In the genomic region with DNA sequence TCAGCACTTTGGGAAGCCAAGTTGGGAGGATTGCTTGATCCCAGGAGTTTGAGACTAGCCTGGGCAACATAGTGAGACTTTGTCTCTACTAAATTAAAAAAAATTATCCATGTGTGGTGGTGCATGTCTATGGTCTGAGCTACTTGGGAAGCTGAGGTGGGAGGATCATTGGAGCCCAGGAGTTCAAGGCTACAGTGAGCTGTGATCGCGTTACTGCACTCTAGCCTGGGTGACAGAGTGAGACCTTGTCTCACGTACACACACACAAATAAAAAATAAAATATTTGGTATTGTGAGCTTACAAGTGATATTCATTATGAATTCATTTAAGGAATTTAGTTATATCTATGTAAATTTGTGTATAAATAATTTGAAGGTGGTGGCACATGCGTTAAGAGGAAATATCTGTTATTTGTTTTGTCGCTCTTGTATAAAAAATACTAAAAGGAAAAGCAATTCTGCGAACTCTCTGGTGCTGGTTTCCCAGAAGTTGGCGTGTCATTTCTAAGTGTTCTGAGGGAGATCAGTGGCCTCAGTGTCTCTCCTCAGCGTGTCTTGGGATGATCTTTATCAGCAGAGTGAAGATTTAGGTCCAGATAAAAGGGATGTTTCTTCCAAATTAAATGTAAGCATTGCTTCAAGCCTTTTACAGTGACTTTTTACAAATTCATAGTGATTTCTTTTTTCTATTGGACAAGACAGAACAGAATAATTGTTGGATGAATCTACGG, we compare ENCODE assay signal across 12 cellular contexts.
DNase-seq lines count a peak whose midpoint lies in the region; ATAC-seq and TF ChIP-seq lines count a peak whose summit lies in the region.
"Had no signal": no experiment of that assay in that cellular context is flagged by ENCODE, and none has a peak within 500 bp of the region (broad histone marks: within the 10 kb centered on the region; RNA-seq: fewer than 3 reads in every experiment).

No MANE protein-coding gene starts in this region.

- H3K27ac ChIP-seq in breast epithelium (peak overlapping the region; percentile 36 to 59), mammary epithelial cell (ENCODE audit: insufficient read depth, low read depth, low read length) (no peak overlapping the region), KOPT-K1 (ENCODE audit: low read depth, low read length, poor library complexity, severe bottlenecking) (peak overlapping the region; percentile 34), smooth muscle cell (ENCODE audit: low read depth) (peak overlapping the region; percentile 80), GM23338 (ENCODE audit: low read depth) (no peak overlapping the region)
- H3K27ac ChIP-seq in CD8-positive, alpha-beta memory T cell (ENCODE audit: low read depth, low read length): no peak overlapping the region
- H3K27ac ChIP-seq: BLaER1 treated with 17β-estradiol and CSF1 and Interleukin-3, amounts not matched to agents 10 nM and 100 nM; RWPE1 had no signal

- no peaks in the 10 kb centered on the region for H3K9me2 ChIP-seq in GM23338 (ENCODE audit: insufficient read depth)

- intact Hi-C loops in breast epithelium (cut with DNase I; ENCODE audit: low total_unique reads): loop anchor here (10.0 kb wide), 1 partner anchor 393 kb away; the partner anchor contains the start of gene IRX3
- intact Hi-C loops in mammary epithelial cell (cut with micrococcal nuclease): loop anchor here (1.0 to 5.0 kb wide), 5 partner anchors 118 to 1043 kb away; no protein-coding TSS in a partner anchor
- intact Hi-C loops in activated T-helper 1 cell treated with anti-CD3 and anti-CD28 coated beads, Interleukin-12 subunit alpha, Interleukin-12 subunit beta, Interleukin-2, Interleukin-4 antibody, amounts not matched to agents 30 ng/mL and 10 ng/mL and 1 ng/mL, durations not matched to agents 14 hours and 24 hours and 36 hours (cut with micrococcal nuclease): loop anchor here (1.0 to 10.0 kb wide), 7 partner anchors 21 to 1366 kb away; no protein-coding TSS in a partner anchor

- H3F3A ChIP-seq in smooth muscle cell (ENCODE audit: low read depth): peaks cover 27% of the 10 kb centered on the region
- no peaks in the 10 kb centered on the region for H3F3A ChIP-seq in GM23338 (replicated peaks; ENCODE audit: low read depth)

- BruUV-seq in mammary epithelial cell (replicated peaks; lab: Mats Ljungman, UMichigan): no TSS peak

- H3K4me3 ChIP-seq in breast epithelium (no peak overlapping the region), mammary epithelial cell (replicated peaks in 1 of 3; ENCODE audit: insufficient read depth in 1 of 3, low read depth in 2 of 3, low read length in 3 of 3) (no peak overlapping the region), smooth muscle cell (no peak overlapping the region), GM23338 (no peak overlapping the region)
- no peak overlapping the region for H3K4me3 ChIP-seq in CD8-positive, alpha-beta memory T cell (ENCODE audit: low read length)
- H3K4me3 ChIP-seq: BLaER1 treated with 17β-estradiol and CSF1 and Interleukin-3, amounts not matched to agents 10 nM and 100 nM had no signal

- H3K27me3 Mint-ChIP-seq in activated T-helper 1 cell treated with anti-CD3 and anti-CD28 coated beads, Interleukin-12 subunit alpha, Interleukin-12 subunit beta, Interleukin-2, Interleukin-4 antibody, amounts not matched to agents 30 ng/mL and 10 ng/mL and 1 ng/mL, durations not matched to agents 14 hours and 24 hours and 36 hours (ENCODE audit: insufficient read depth): no peaks in the 10 kb centered on the region
- H3K27me3 Mint-ChIP-seq in CD8-positive, alpha-beta memory T cell: no peaks in the 10 kb centered on the region
- peaks cover 4% of the 10 kb centered on the region for H3K27me3 Mint-ChIP-seq in GM23338 (ENCODE audit: insufficient read depth, low read depth, poor library complexity)

- in situ Hi-C loops in mammary epithelial cell (cut with MboI; ENCODE audit: low sequenced_read_pairs in 2 of 2): loop anchor here in 1 of 2 donors (25.0 kb wide), 1 partner anchor 1046 kb away; the partner anchor contains the start of gene IRX5

- no peak overlapping the region for H3K4me3 Mint-ChIP-seq in activated T-helper 1 cell treated with anti-CD3 and anti-CD28 coated beads, Interleukin-12 subunit alpha, Interleukin-12 subunit beta, Interleukin-2, Interleukin-4 antibody, amounts not matched to agents 30 ng/mL and 10 ng/mL and 1 ng/mL, durations not matched to agents 14 hours and 24 hours and 36 hours
- peak overlapping the region in 1 of 7 donors; percentile 34 for H3K4me3 Mint-ChIP-seq in CD8-positive, alpha-beta memory T cell
- H3K4me3 Mint-ChIP-seq in GM23338: no peak overlapping the region

- ATAC-seq in GM23338: no peak

- CTCF ChIA-PET in mammary epithelial cell (lab: Charles Lee; ENCODE audit: low non-redundant PET): interaction anchor here (0.6 to 1.6 kb wide), 4 partner anchors 105 to 119 kb away, joined by 4 to 18 read pairs (median 5); no protein-coding TSS in a partner anchor
- CTCF ChIA-PET in CD8-positive, alpha-beta memory T cell (lab: Charles Lee): no interaction called here

- TF ChIP-seq CTCF in breast epithelium (IDR thresholded peaks at IDR 0.05): no peak
- no peak for TF ChIP-seq CTCF in mammary epithelial cell (conservative IDR thresholded peaks at IDR 0.05 in 1 of 2, IDR thresholded peaks at IDR 0.05 in 1 of 2; ENCODE audit: extremely low read depth in 1 of 2, insufficient read depth in 1 of 2, low read depth in 1 of 2, low read length in 2 of 2)
- no peak for TF ChIP-seq CTCF in smooth muscle cell (IDR thresholded peaks at IDR 0.05; ENCODE audit: borderline replicate concordance, insufficient read depth, poor library complexity, severe bottlenecking)
- TF ChIP-seq CTCF in GM23338 (conservative IDR thresholded peaks at IDR 0.05; ENCODE audit: low read depth in 2 of 2): no peak

- H3K4me1 ChIP-seq in breast epithelium (peaks cover 0 to 6% of the 10 kb centered on the region in 2 donors), mammary epithelial cell (ENCODE audit: insufficient read depth, low read length) (peaks cover 26% of the 10 kb centered on the region), smooth muscle cell (ENCODE audit: low read depth) (peaks cover 39% of the 10 kb centered on the region), GM23338 (ENCODE audit: insufficient read depth) (peaks cover 7% of the 10 kb centered on the region)
- no peaks in the 10 kb centered on the region for H3K4me1 ChIP-seq in CD8-positive, alpha-beta memory T cell (ENCODE audit: insufficient read depth, low read length)

- H3K9me3 ChIP-seq in breast epithelium: no peaks in the 10 kb centered on the region
- no peaks in the 10 kb centered on the region for H3K9me3 ChIP-seq in mammary epithelial cell (replicated peaks; ENCODE audit: insufficient read depth, low read length)
- no peaks in the 10 kb centered on the region for H3K9me3 ChIP-seq in KOPT-K1 (ENCODE audit: insufficient read depth, low read length, poor library complexity, severe bottlenecking)
- no peaks in the 10 kb centered on the region for H3K9me3 ChIP-seq in smooth muscle cell (replicated peaks; ENCODE audit: low read depth)
- H3K9me3 ChIP-seq in CD8-positive, alpha-beta memory T cell (ENCODE audit: low read length): no peaks in the 10 kb centered on the region
- H3K9me3 ChIP-seq: BLaER1 treated with 17β-estradiol and CSF1 and Interleukin-3, amounts not matched to agents 10 nM and 100 nM had no signal

- dilution Hi-C loops in mammary epithelial cell (cut with HindIII; ENCODE audit: low sequenced_read_pairs): no loop called here

- H3K27ac Mint-ChIP-seq in activated T-helper 1 cell treated with anti-CD3 and anti-CD28 coated beads, Interleukin-12 subunit alpha, Interleukin-12 subunit beta, Interleukin-2, Interleukin-4 antibody, amounts not matched to agents 30 ng/mL and 10 ng/mL and 1 ng/mL, durations not matched to agents 14 hours and 24 hours and 36 hours: peak overlapping the region; percentile 11
- H3K27ac Mint-ChIP-seq in CD8-positive, alpha-beta memory T cell: peak overlapping the region in 1 of 8 donors; percentile 23
- H3K27ac Mint-ChIP-seq in GM23338: no peak overlapping the region

- H3K4me2 ChIP-seq in mammary epithelial cell (ENCODE audit: insufficient read depth, low read depth, low read length) (no peak overlapping the region), smooth muscle cell (peak overlapping the region; percentile 70), GM23338 (no peak overlapping the region)

- no peaks in the 10 kb centered on the region for H3K27me3 ChIP-seq in breast epithelium
- no peaks in the 10 kb centered on the region for H3K27me3 ChIP-seq in mammary epithelial cell (ENCODE audit: insufficient read depth, low read length)
- no peaks in the 10 kb centered on the region for H3K27me3 ChIP-seq in smooth muscle cell (ENCODE audit: low read depth)
- no peaks in the 10 kb centered on the region for H3K27me3 ChIP-seq in CD8-positive, alpha-beta memory T cell (ENCODE audit: insufficient read depth, low read length, poor library complexity, severe bottlenecking)
- H3K27me3 ChIP-seq in GM23338 (ENCODE audit: insufficient read depth): no peaks in the 10 kb centered on the region
- H3K27me3 ChIP-seq: BLaER1 treated with 17β-estradiol and CSF1 and Interleukin-3, amounts not matched to agents 10 nM and 100 nM had no signal

- no peak for TF ChIP-seq POLR2A in breast epithelium (IDR thresholded peaks at IDR 0.05)

- no peaks in the 10 kb centered on the region for H3K79me2 ChIP-seq in mammary epithelial cell (ENCODE audit: insufficient read depth, low read length)
- H3K79me2 ChIP-seq in smooth muscle cell (ENCODE audit: low read depth): no peaks in the 10 kb centered on the region
- H3K79me2 ChIP-seq in GM23338 (replicated peaks; ENCODE audit: insufficient read depth): no peaks in the 10 kb centered on the region

- H3K9ac ChIP-seq in mammary epithelial cell (ENCODE audit: insufficient read depth, low read length) (no peak overlapping the region), smooth muscle cell (ENCODE audit: low read depth) (no peak overlapping the region)
- H3K9ac ChIP-seq: BLaER1 treated with 17β-estradiol and CSF1 and Interleukin-3, amounts not matched to agents 10 nM and 100 nM had no signal

- H3K36me3 Mint-ChIP-seq in activated T-helper 1 cell treated with anti-CD3 and anti-CD28 coated beads, Interleukin-12 subunit alpha, Interleukin-12 subunit beta, Interleukin-2, Interleukin-4 antibody, amounts not matched to agents 30 ng/mL and 10 ng/mL and 1 ng/mL, durations not matched to agents 14 hours and 24 hours and 36 hours (ENCODE audit: low read depth): peaks cover 7% of the 10 kb centered on the region
- peaks cover 13 to 29% (median 18%) of the 10 kb centered on the region in 3 donors for H3K36me3 Mint-ChIP-seq in CD8-positive, alpha-beta memory T cell
- peaks cover 2% of the 10 kb centered on the region; the same call in 2 of the 3 replicates for H3K36me3 Mint-ChIP-seq in GM23338 (ENCODE audit: low read depth)

- WGBS in mammary epithelial cell (ENCODE audit: low coverage, missing lambda C conversion rate): 61% methylated on average over 9 of the region's 9 CpGs
- 74% methylated on average over 9 of the region's 9 CpGs for WGBS in smooth muscle cell (ENCODE audit: low lambda C conversion rate)

- no peaks in the 10 kb centered on the region for H4K20me1 ChIP-seq in mammary epithelial cell (ENCODE audit: insufficient read depth, low read length)
- H4K20me1 ChIP-seq in smooth muscle cell (ENCODE audit: low read depth): no peaks in the 10 kb centered on the region
- no peaks in the 10 kb centered on the region for H4K20me1 ChIP-seq in GM23338 (replicated peaks; ENCODE audit: insufficient read depth)
- H4K20me1 ChIP-seq: BLaER1 treated with 17β-estradiol and CSF1 and Interleukin-3, amounts not matched to agents 10 nM and 100 nM had no signal

- H3K4me1 Mint-ChIP-seq in activated T-helper 1 cell treated with anti-CD3 and anti-CD28 coated beads, Interleukin-12 subunit alpha, Interleukin-12 subunit beta, Interleukin-2, Interleukin-4 antibody, amounts not matched to agents 30 ng/mL and 10 ng/mL and 1 ng/mL, durations not matched to agents 14 hours and 24 hours and 36 hours (ENCODE audit: low read depth): peaks cover 38% of the 10 kb centered on the region
- H3K4me1 Mint-ChIP-seq in CD8-positive, alpha-beta memory T cell: peaks cover 2 to 11% (median 4%) of the 10 kb centered on the region in 3 donors
- H3K4me1 Mint-ChIP-seq in GM23338: peaks cover 19% of the 10 kb centered on the region

- POLR2A ChIA-PET in CD8-positive, alpha-beta memory T cell (lab: Charles Lee): no interaction called here

- H3K9me3 Mint-ChIP-seq in activated T-helper 1 cell treated with anti-CD3 and anti-CD28 coated beads, Interleukin-12 subunit alpha, Interleukin-12 subunit beta, Interleukin-2, Interleukin-4 antibody, amounts not matched to agents 30 ng/mL and 10 ng/mL and 1 ng/mL, durations not matched to agents 14 hours and 24 hours and 36 hours: no peaks in the 10 kb centered on the region
- no peaks in the 10 kb centered on the region for H3K9me3 Mint-ChIP-seq in CD8-positive, alpha-beta memory T cell
- no peaks in the 10 kb centered on the region for H3K9me3 Mint-ChIP-seq in GM23338

- H3K36me3 ChIP-seq in breast epithelium (no peaks in the 10 kb centered on the region), mammary epithelial cell (ENCODE audit: insufficient read depth, low read length) (no peaks in the 10 kb centered on the region), KOPT-K1 (ENCODE audit: insufficient read depth, low read length) (no peaks in the 10 kb centered on the region), smooth muscle cell (ENCODE audit: low read depth) (peaks cover 4% of the 10 kb centered on the region), GM23338 (ENCODE audit: insufficient read depth) (no peaks in the 10 kb centered on the region)
- H3K36me3 ChIP-seq in CD8-positive, alpha-beta memory T cell (ENCODE audit: insufficient read depth, low read length): peaks cover 5% of the 10 kb centered on the region

- DNase-seq in breast epithelium (ENCODE audit: low spot score in 2 of 2) (no peak), mammary epithelial cell (no peak), smooth muscle cell (lab: John Stamatoyannopoulos, UW; ENCODE audit: unreplicated experiment) (no peak), GM23338 (ENCODE audit: low spot score) (no peak), NCI-H146 (lab: John Stamatoyannopoulos, UW) (no peak)
- no peak for DNase-seq in activated T-helper 1 cell treated with anti-CD3 and anti-CD28 coated beads, Interleukin-12 subunit alpha, Interleukin-12 subunit beta, Interleukin-2, Interleukin-4 antibody, amounts not matched to agents 30 ng/mL and 10 ng/mL and 1 ng/mL, durations not matched to agents 14 hours and 24 hours and 36 hours (ENCODE audit: low spot score)
- DNase-seq in CD8-positive, alpha-beta memory T cell: no peak
- DNase-seq: NCI-H1436 treated with DMSO at 0.1 percent for 48 hours; NK-92 treated with Interleukin-12 subunit alpha and Interleukin-12 subunit beta, amount 100 ng/mL, for 24 hours had no signal

- no peak overlapping the region for H2AFZ ChIP-seq in mammary epithelial cell (ENCODE audit: low read depth, low read length)
- H2AFZ ChIP-seq in smooth muscle cell (ENCODE audit: low read depth): no peak overlapping the region
- no peak overlapping the region for H2AFZ ChIP-seq in GM23338

Comparison
In these comparisons a context has a peak if more than half of its experiments do, and no peak if none do; other contexts are left out.
1. H3K27ac ChIP-seq: peak in breast epithelium (2 of 2), KOPT-K1 (single experiment) and smooth muscle cell (single experiment); none in mammary epithelial cell (single experiment), CD8-positive, alpha-beta memory T cell (single experiment) and GM23338 (single experiment).